In genomic region chr17:82415336-82415735, GRCh38 we compare ENCODE assay signal across 18 cellular contexts. TPM values are rescaled to one million over a fixed set of nuclear protein-coding genes. Genes with fewer than 3 reads are reported as not detected.
"Had no signal": no experiment of that assay in that cellular context is flagged by ENCODE, and none has a peak within 500 bp of the region (broad histone marks: within the 10 kb centered on the region; RNA-seq: fewer than 3 reads in every experiment).

No MANE protein-coding gene starts in this region.

- H3K27ac Mint-ChIP-seq: effector memory CD8-positive, alpha-beta T cell; nephron progenitor cell; stimulated activated naive B cell treated with anti-CD40 and anti-IgM and Interleukin-4, amounts not matched to agents 10 μg/mL and 1 μg/mL and 100 μg/mL, for 72 hours had no signal

- DNase-seq: activated CD4-positive, alpha-beta T cell treated with anti-CD3 and anti-CD28 coated beads, Interleukin-2, amount 50 U/mL, for 48 hours; activated naive CD4-positive, alpha-beta T cell treated with Interleukin-2 at 50 U/mL for 16 hours; activated T-cell treated with anti-CD3 and anti-CD28 coated beads, Interleukin-2, amount 50 U/mL, for 4 hours; brain microvascular endothelial cell; effector memory CD8-positive, alpha-beta T cell; esophagus squamous epithelium; gastrocnemius medialis; stimulated activated CD8-positive, alpha-beta memory T cell treated with anti-CD3 and anti-CD28 coated beads, Interleukin-4, amount 100 ng/mL, for 48 hours; stimulated activated naive B cell treated with anti-CD40 and anti-IgM and Interleukin-4, amounts not matched to agents 10 μg/mL and 1 μg/mL and 100 μg/mL, for 72 hours had no signal

- H3K27ac ChIP-seq: brain microvascular endothelial cell, esophagus squamous epithelium, gastrocnemius medialis, transverse colon, uterus had no signal

- H3K9me3 Mint-ChIP-seq: activated T-cell treated with anti-CD3 and anti-CD28 coated beads, Interleukin-2, amount 50 U/mL, for 4 hours; effector memory CD8-positive, alpha-beta T cell; stimulated activated naive B cell treated with anti-CD40 and anti-IgM and Interleukin-4, amounts not matched to agents 10 μg/mL and 1 μg/mL and 100 μg/mL, for 72 hours had no signal

- H3K4me3 ChIP-seq: esophagus squamous epithelium, gastrocnemius medialis, transverse colon, uterus had no signal

- H3K27me3 ChIP-seq: brain microvascular endothelial cell, esophagus squamous epithelium, gastrocnemius medialis, transverse colon, uterus had no signal

- H3K27me3 Mint-ChIP-seq: effector memory CD8-positive, alpha-beta T cell; stimulated activated naive B cell treated with anti-CD40 and anti-IgM and Interleukin-4, amounts not matched to agents 10 μg/mL and 1 μg/mL and 100 μg/mL, for 72 hours had no signal

- H3K4me3 Mint-ChIP-seq: activated T-cell treated with anti-CD3 and anti-CD28 coated beads, Interleukin-2, amount 50 U/mL, for 4 hours; nephron progenitor cell; stimulated activated naive B cell treated with anti-CD40 and anti-IgM and Interleukin-4, amounts not matched to agents 10 μg/mL and 1 μg/mL and 100 μg/mL, for 72 hours had no signal

- H3K9me3 ChIP-seq: esophagus squamous epithelium, gastrocnemius medialis, transverse colon, uterus had no signal

- H3K36me3 ChIP-seq: brain microvascular endothelial cell, transverse colon, uterus had no signal

RNA-seq across cellular contexts. Expression of gene UTS2R, which starts 43.8 kb away (rescaled TPM):
- total RNA-seq: activated CD8-positive, alpha-beta memory T cell treated with anti-CD3 and anti-CD28 coated beads for 36 hours; activated T-cell treated with anti-CD3 and anti-CD28 coated beads, Interleukin-2, amount 50 U/mL, for 4 hours; aorta; dermis microvascular lymphatic vessel endothelial cell; esophagus squamous epithelium; gastrocnemius medialis; occipital lobe; sciatic nerve; temporal lobe; uterus had no signal
